In genomic region chr7:127680983-127681382, GRCh38 we compare ENCODE assay signal across 23 cellular contexts. TPM values are rescaled to one million over a fixed set of nuclear protein-coding genes. Genes with fewer than 3 reads are reported as not detected.
DNase-seq lines count a peak whose midpoint lies in the region; ATAC-seq and TF ChIP-seq lines count a peak whose summit lies in the region.
"Had no signal": no experiment of that assay in that cellular context is flagged by ENCODE, and none has a peak within 500 bp of the region (broad histone marks: within the 10 kb centered on the region; RNA-seq: fewer than 3 reads in every experiment).

No MANE protein-coding gene starts in this region.

- H2BK12ac ChIP-seq in trophoblast cell (ENCODE audit: low read length): no peak overlapping the region

- 100% methylated on average over 3 of the region's 3 CpGs for WGBS in mammary epithelial cell (ENCODE audit: low coverage, missing lambda C conversion rate)
- no CpG with 5 or more reads among the region's 3 CpGs for WGBS in trophoblast cell (ENCODE audit: extremely low coverage, insufficient coverage, insufficient read length)

- no peak overlapping the region for H4K91ac ChIP-seq in trophoblast cell (ENCODE audit: low read depth, low read length)

- H3K9ac ChIP-seq in mammary epithelial cell (ENCODE audit: insufficient read depth, low read length) (no peak overlapping the region), trophoblast cell (ENCODE audit: low read length) (no peak overlapping the region)
- H3K9ac ChIP-seq: BLaER1 treated with 17β-estradiol and CSF1 and Interleukin-3, amounts not matched to agents 10 nM and 100 nM had no signal

- peaks cover 27% of the 10 kb centered on the region for H3K36me3 Mint-ChIP-seq in MCF 10A (ENCODE audit: insufficient read depth, unreplicated experiment)
- peaks cover 27% of the 10 kb centered on the region; the same call in 2 of the 3 replicates for H3K36me3 Mint-ChIP-seq in GM23338 (ENCODE audit: low read depth)
- peaks cover 44% of the 10 kb centered on the region for H3K36me3 Mint-ChIP-seq in endothelial cell (ENCODE audit: low read depth, unreplicated experiment)

- no peak overlapping the region for H3K18ac ChIP-seq in trophoblast cell (ENCODE audit: low read length)

- no peaks in the 10 kb centered on the region for H3K79me1 ChIP-seq in trophoblast cell (ENCODE audit: low read length)

- H3K36me3 ChIP-seq in mammary epithelial cell (ENCODE audit: insufficient read depth, low read length) (peaks cover under 1% of the 10 kb centered on the region), GM23338 (ENCODE audit: insufficient read depth) (no peaks in the 10 kb centered on the region; the same call in 1 of the 2 replicates), trophoblast cell (ENCODE audit: control insufficient read depth in 1 of 2, insufficient read depth in 2 of 2, low read length in 2 of 2) (peaks cover 1 to 4% of the 10 kb centered on the region in 2 experiments)

- H3K9me3 ChIP-seq in mammary epithelial cell (replicated peaks; ENCODE audit: insufficient read depth, low read length) (peaks cover 3% of the 10 kb centered on the region), trophoblast cell (ENCODE audit: insufficient read depth, low read depth, low read length) (no peaks in the 10 kb centered on the region)
- H3K9me3 ChIP-seq: A549, BE2C, HAP-1 had no signal

- H3K4ac ChIP-seq in trophoblast cell (ENCODE audit: low read depth, low read length): peak overlapping the region; percentile 52

- H2AK5ac ChIP-seq in trophoblast cell (ENCODE audit: low read length): no peak overlapping the region

- H3K9me3 Mint-ChIP-seq in MCF 10A (ENCODE audit: unreplicated experiment): peaks cover 5% of the 10 kb centered on the region
- peaks cover 2% of the 10 kb centered on the region; the same call in 1 of the 3 replicates for H3K9me3 Mint-ChIP-seq in GM23338
- no peaks in the 10 kb centered on the region for H3K9me3 Mint-ChIP-seq in endothelial cell (ENCODE audit: unreplicated experiment)

- no peak overlapping the region for H3K4me2 ChIP-seq in mammary epithelial cell (ENCODE audit: insufficient read depth, low read depth, low read length)
- no peak overlapping the region; the same call in 1 of the 2 replicates for H3K4me2 ChIP-seq in GM23338
- no peak overlapping the region for H3K4me2 ChIP-seq in trophoblast cell (ENCODE audit: low read length)
- H3K4me2 ChIP-seq: A549; BLaER1 treated with 17β-estradiol and CSF1 and Interleukin-3, amounts not matched to agents 10 nM and 100 nM had no signal

- intact Hi-C loops in MCF 10A (cut with micrococcal nuclease): no loop called here
- intact Hi-C loops in mammary epithelial cell (cut with micrococcal nuclease): no loop called here

- no peak overlapping the region for H4K12ac ChIP-seq in trophoblast cell (ENCODE audit: low read depth, low read length)

- no peak for TF ChIP-seq CTCF in MCF 10A (IDR thresholded peaks at IDR 0.05; ENCODE audit: unreplicated experiment)
- TF ChIP-seq CTCF in mammary epithelial cell (conservative IDR thresholded peaks at IDR 0.05 in 1 of 2, IDR thresholded peaks at IDR 0.05 in 1 of 2; ENCODE audit: extremely low read depth in 1 of 2, insufficient read depth in 1 of 2, low read depth in 1 of 2, low read length in 2 of 2): no peak
- 0 out of 4 replicates have a peak, but pooled peaks of 1 of the 2 experiments have one; percentile 19 for TF ChIP-seq CTCF in GM23338 (conservative IDR thresholded peaks at IDR 0.05; ENCODE audit: low read depth in 2 of 2)
- TF ChIP-seq CTCF in endothelial cell (IDR thresholded peaks at IDR 0.05; ENCODE audit: unreplicated experiment): peak; percentile 17

- H3K4me1 Mint-ChIP-seq in MCF 10A (ENCODE audit: insufficient read depth, unreplicated experiment): peaks cover 15% of the 10 kb centered on the region
- peaks cover 86% of the 10 kb centered on the region for H3K4me1 Mint-ChIP-seq in GM23338
- peaks cover 74% of the 10 kb centered on the region for H3K4me1 Mint-ChIP-seq in endothelial cell (ENCODE audit: unreplicated experiment)

- peak overlapping the region; percentile 73 for H3K27ac Mint-ChIP-seq in MCF 10A (ENCODE audit: low read depth, unreplicated experiment)
- H3K27ac Mint-ChIP-seq in GM23338: peak overlapping the region; percentile 93
- H3K27ac Mint-ChIP-seq in endothelial cell (ENCODE audit: unreplicated experiment): no peak overlapping the region
- H3K27ac Mint-ChIP-seq: CD14-positive monocyte; CD4-positive, alpha-beta T cell; CD8-positive, alpha-beta memory T cell had no signal

- H3K23ac ChIP-seq in trophoblast cell (ENCODE audit: low read length): no peak overlapping the region

- H2BK5ac ChIP-seq in trophoblast cell (ENCODE audit: low read depth, low read length, poor library complexity): no peak overlapping the region

- no peak for ATAC-seq in GM23338
- ATAC-seq: A549, GM12878 had no signal

- in situ Hi-C loops in mammary epithelial cell (cut with MboI; ENCODE audit: low sequenced_read_pairs in 2 of 2): no loop called here

- H4K20me1 ChIP-seq in mammary epithelial cell (ENCODE audit: insufficient read depth, low read length) (peaks cover 4% of the 10 kb centered on the region), GM23338 (replicated peaks; ENCODE audit: insufficient read depth) (peaks cover 8% of the 10 kb centered on the region; the same call in 1 of the 2 replicates)

- DNase-seq in MCF 10A (ENCODE audit: unreplicated experiment) (no peak), mammary epithelial cell (no peak), GM23338 (ENCODE audit: low spot score) (no peak), endothelial cell (ENCODE audit: low spot score) (no peak), trophoblast cell (no peak), DMS 273 treated with DMSO at 0.1 percent for 48 hours (lab: John Stamatoyannopoulos, UW) (no peak), DMS114 treated with DMSO at 0.1 percent for 48 hours (lab: John Stamatoyannopoulos, UW; ENCODE audit: unreplicated experiment) (no peak), NCI-H2029 treated with DMSO at 0.1 percent for 48 hours (lab: John Stamatoyannopoulos, UW) (no peak)
- DNase-seq: 8988T; ACHN; AML-193; BE2C; CD4-positive, alpha-beta T cell; CD8-positive, alpha-beta memory T cell; DMS153; DND-41; GDM1; GOT3 had no signal

- CTCF ChIA-PET in MCF 10A (lab: Yijun Ruan, JAX) (interaction anchor here (0.8 kb wide), 1 partner anchor 529 kb away, joined by 3 read pairs; no protein-coding TSS in a partner anchor), mammary epithelial cell (lab: Charles Lee; ENCODE audit: low non-redundant PET) (no interaction called here)

- no peak overlapping the region for H3K27ac ChIP-seq in mammary epithelial cell (ENCODE audit: insufficient read depth, low read depth, low read length)
- H3K27ac ChIP-seq in GM23338 (ENCODE audit: low read depth): no peak overlapping the region
- H3K27ac ChIP-seq in trophoblast cell (ENCODE audit: low read depth, low read length): no peak overlapping the region
- H3K27ac ChIP-seq: A549; BLaER1 treated with 17β-estradiol and CSF1 and Interleukin-3, amounts not matched to agents 10 nM and 100 nM had no signal

- no peak overlapping the region for H2BK120ac ChIP-seq in trophoblast cell (ENCODE audit: insufficient read depth, low read length, poor library complexity)

- H3K27me3 ChIP-seq in mammary epithelial cell (ENCODE audit: insufficient read depth, low read length) (no peaks in the 10 kb centered on the region), GM23338 (ENCODE audit: insufficient read depth) (no peaks in the 10 kb centered on the region), trophoblast cell (ENCODE audit: insufficient read depth, low read length) (no peaks in the 10 kb centered on the region)
- H3K27me3 ChIP-seq: BE2C; BLaER1 treated with 17β-estradiol and CSF1 and Interleukin-3, amounts not matched to agents 10 nM and 100 nM had no signal

- no peak overlapping the region for H4K8ac ChIP-seq in trophoblast cell (ENCODE audit: low read depth, low read length)

- no peak overlapping the region for H2AFZ ChIP-seq in mammary epithelial cell (ENCODE audit: low read depth, low read length)
- H2AFZ ChIP-seq in GM23338: no peak overlapping the region
- no peak overlapping the region for H2AFZ ChIP-seq in trophoblast cell (ENCODE audit: insufficient read depth, low read length, poor library complexity)

- no peak overlapping the region for H3K4me3 Mint-ChIP-seq in MCF 10A (ENCODE audit: unreplicated experiment)
- no peak overlapping the region for H3K4me3 Mint-ChIP-seq in GM23338
- H3K4me3 Mint-ChIP-seq in endothelial cell (ENCODE audit: unreplicated experiment): no peak overlapping the region
- H3K4me3 Mint-ChIP-seq: CD14-positive monocyte; CD4-positive, alpha-beta T cell; CD8-positive, alpha-beta memory T cell had no signal

- no peak overlapping the region for H3K14ac ChIP-seq in trophoblast cell (ENCODE audit: low read length)

- H3K4me3 ChIP-seq in mammary epithelial cell (replicated peaks in 1 of 3; ENCODE audit: insufficient read depth in 1 of 3, low read depth in 2 of 3, low read length in 3 of 3) (no peak overlapping the region), GM23338 (no peak overlapping the region), trophoblast cell (ENCODE audit: low read depth, low read length) (no peak overlapping the region)
- H3K4me3 ChIP-seq: A549; BLaER1 treated with 17β-estradiol and CSF1 and Interleukin-3, amounts not matched to agents 10 nM and 100 nM; GM12878; HAP-1 had no signal

- dilution Hi-C loops in mammary epithelial cell (cut with HindIII; ENCODE audit: low sequenced_read_pairs): no loop called here

- H3K4me1 ChIP-seq in mammary epithelial cell (ENCODE audit: insufficient read depth, low read length): peaks cover 5% of the 10 kb centered on the region
- peaks cover 77% of the 10 kb centered on the region for H3K4me1 ChIP-seq in GM23338 (ENCODE audit: insufficient read depth)
- H3K4me1 ChIP-seq in trophoblast cell (ENCODE audit: control insufficient read depth in 1 of 2, insufficient read depth in 2 of 2, low read length in 2 of 2): peaks cover 0 to 4% of the 10 kb centered on the region in 2 experiments

- peaks cover 8% of the 10 kb centered on the region for H3F3A ChIP-seq in GM23338 (replicated peaks; ENCODE audit: low read depth)

- POLR2A ChIA-PET in MCF 10A (lab: Yijun Ruan, JAX): interaction anchor here (0.6 kb wide), 1 partner anchor 1374 kb away, joined by 3 read pairs; the partner anchor contains the start of gene TNPO3

- BruUV-seq in MCF 10A (replicated peaks; lab: Mats Ljungman, UMichigan) (no TSS peak), mammary epithelial cell (replicated peaks; lab: Mats Ljungman, UMichigan) (no TSS peak)

- no peaks in the 10 kb centered on the region for H3K9me2 ChIP-seq in GM23338 (ENCODE audit: insufficient read depth)

- no peaks in the 10 kb centered on the region for H3K27me3 Mint-ChIP-seq in MCF 10A (ENCODE audit: insufficient read depth, unreplicated experiment)
- H3K27me3 Mint-ChIP-seq in GM23338 (ENCODE audit: insufficient read depth, low read depth, poor library complexity): peaks cover 12% of the 10 kb centered on the region
- peaks cover 10% of the 10 kb centered on the region for H3K27me3 Mint-ChIP-seq in endothelial cell (ENCODE audit: unreplicated experiment)
- H3K27me3 Mint-ChIP-seq: CD4-positive, alpha-beta T cell; CD8-positive, alpha-beta memory T cell had no signal

- peaks cover 99% of the 10 kb centered on the region for H3K79me2 ChIP-seq in mammary epithelial cell (ENCODE audit: insufficient read depth, low read length)
- H3K79me2 ChIP-seq in GM23338 (replicated peaks; ENCODE audit: insufficient read depth): peaks cover 88% of the 10 kb centered on the region
- H3K79me2 ChIP-seq in trophoblast cell (ENCODE audit: control insufficient read depth, insufficient read depth, low read length, poor library complexity): peaks cover 2% of the 10 kb centered on the region

RNA-seq across cellular contexts. Expression of gene SND1, which starts 29.0 kb away (rescaled TPM):
- total RNA-seq in MCF 10A (2022) (291 and 297 TPM in 2 replicates), mammary epithelial cell (100 to 1,000 TPM; 196 to 234 TPM), endothelial cell (ENCODE audit: unreplicated experiment) (375 TPM)
- polyA plus RNA-seq in mammary epithelial cell (138 TPM), GM23338 (2016; fragmentation: Nextera tagmentation; extraction: Ambion mirVana) (107 and 112 TPM in 2 replicates)
- 253 TPM for polyA minus RNA-seq in mammary epithelial cell
- total RNA-seq in GM23338 (2014; rRNA removed; shearing (Covaris generic)): 236 and 254 TPM in 2 replicates
- polyA plus RNA-seq in trophoblast cell (2013): 183 TPM in 2 replicates
